ENCODE assay signal across 1 cellular context in genomic region chr11:64769283-64769682, GRCh38.
TF ChIP-seq lines count a peak whose summit lies in the region.

No MANE protein-coding gene starts in this region.

TF ChIP-seq in H1, 55 proteins besides CTCF, POLR2A, EP300 and RAD21:
- TF ChIP-seq CHD2 (IDR thresholded peaks at IDR 0.05; ENCODE audit: low read length), result no peak
- TF ChIP-seq POLR2AphosphoS5 (IDR thresholded peaks at IDR 0.05; ENCODE audit: low read depth, low read length), result peak; percentile 57
